Comparison of ENCODE assay signal across 28 cellular contexts in genomic region chr22:43505896-43506295, GRCh38.
"Had no signal": no experiment of that assay in that cellular context is flagged by ENCODE, and none has a peak within 500 bp of the region (broad histone marks: within the 10 kb centered on the region; RNA-seq: fewer than 3 reads in every experiment).

No MANE protein-coding gene starts in this region.

- DNase-seq: heart left ventricle; hypothalamus; immature natural killer cell; left ventricle myocardium inferior; mesendoderm; midbrain; mucosa of descending colon; naive thymus-derived CD4-positive, alpha-beta T cell; occipital lobe; ovary; retina; right cardiac atrium; stimulated activated CD4-positive, alpha-beta T cell treated with anti-CD3 and anti-CD28 coated beads, Interleukin-12 subunit alpha, Interleukin-12 subunit beta, amount 100 ng/mL, for 4 hours; stimulated activated CD4-positive, alpha-beta T cell treated with anti-CD3 and anti-CD28 coated beads, Interleukin-15, amount 100 ng/mL, for 24 hours; stimulated activated CD4-positive, alpha-beta T cell treated with anti-CD3 and anti-CD28 coated beads, Interleukin-2, amount 100 ng/mL, for 24 hours; stimulated activated CD4-positive, alpha-beta T cell treated with anti-CD3 and anti-CD28 coated beads, Interleukin-4, amount 100 ng/mL, for 1 hour; stimulated activated naive B cell treated with anti-CD40 and anti-IgM and Interleukin-4, amounts not matched to agents 10 μg/mL and 1 μg/mL and 100 μg/mL, for 72 hours; stimulated activated naive CD8-positive, alpha-beta T cell treated with anti-CD3 and anti-CD28 coated beads, Interleukin-15, Interleukin-2, amounts not matched to agents 100 U/mL and 50 U/mL, for 24 hours; stomach; testis; thyroid gland; transverse colon had no signal

- H3K4me3 ChIP-seq: heart left ventricle, left ventricle myocardium inferior, lung, mucosa of descending colon, ovary, prostate gland, skin epidermis, stomach, testis, thyroid gland, transverse colon, upper lobe of left lung had no signal

- H3K27me3 ChIP-seq: neutrophil, ovary, testis, thyroid gland, transverse colon, upper lobe of left lung had no signal

- FAIRE-seq: islet of Langerhans had no signal

- H3K9me3 ChIP-seq: heart left ventricle, left ventricle myocardium inferior, mucosa of descending colon, neutrophil, ovary, prostate gland, stomach, testis, thyroid gland, transverse colon, upper lobe of left lung had no signal

- H3K36me3 ChIP-seq: heart left ventricle, left ventricle myocardium inferior, neutrophil, ovary, prostate gland, stomach, thyroid gland, transverse colon, upper lobe of left lung had no signal

- H3K27ac ChIP-seq: heart left ventricle, left ventricle myocardium inferior, neutrophil, ovary, prostate gland, skin epidermis, stomach, testis, thyroid gland, transverse colon, upper lobe of left lung had no signal

- H3K4me1 ChIP-seq: heart left ventricle, left ventricle myocardium inferior, prostate gland, stomach, testis, thyroid gland, transverse colon, upper lobe of left lung had no signal
